ENCODE assay signal across 23 cellular contexts in genomic region chr20:14561733-14562132, GRCh38.
DNase-seq lines count a peak whose midpoint lies in the region; ATAC-seq and TF ChIP-seq lines count a peak whose summit lies in the region.
"Had no signal": no experiment of that assay in that cellular context is flagged by ENCODE, and none has a peak within 500 bp of the region (broad histone marks: within the 10 kb centered on the region; RNA-seq: fewer than 3 reads in every experiment).

No MANE protein-coding gene starts in this region.

- no peaks in the 10 kb centered on the region for H3K27me3 ChIP-seq in RWPE2 (ENCODE audit: insufficient read depth, poor library complexity, severe bottlenecking)
- H3K27me3 ChIP-seq: brain microvascular endothelial cell, tibial nerve had no signal

- no peak overlapping the region for H3K4me3 Mint-ChIP-seq in effector memory CD8-positive, alpha-beta T cell
- H3K4me3 Mint-ChIP-seq: activated naive CD8-positive, alpha-beta T cell treated with anti-CD3 and anti-CD28 coated beads for 36 hours; CD8-positive, alpha-beta memory T cell had no signal

- H3K36me3 ChIP-seq in RWPE2 (ENCODE audit: low read depth): no peaks in the 10 kb centered on the region
- H3K36me3 ChIP-seq: brain microvascular endothelial cell, tibial nerve had no signal

- peak; percentile 5 for DNase-seq in DMS53 (lab: John Stamatoyannopoulos, UW)
- no peak for DNase-seq in DMS53 treated with DMSO at 0.1 percent for 48 hours (lab: John Stamatoyannopoulos, UW; ENCODE audit: unreplicated experiment)
- DNase-seq in RWPE2 (ENCODE audit: low spot score): no peak
- peak; percentile 24 for DNase-seq in fibroblast of the conjunctiva (ENCODE audit: low read depth)
- peak; percentile 19 for DNase-seq in stromal cell of bone marrow (ENCODE audit: low read depth)
- DNase-seq in effector memory CD8-positive, alpha-beta T cell: no peak
- DNase-seq in islet precursor cell: no peak
- DNase-seq: 8988T; activated naive CD8-positive, alpha-beta T cell treated with anti-CD3 and anti-CD28 coated beads for 36 hours; brain microvascular endothelial cell; CD8-positive, alpha-beta memory T cell; EL; KG1; left cardiac atrium; NCI-H1105; stimulated activated naive CD4-positive, alpha-beta T cell; T1000 had no signal

- H3K27me3 Mint-ChIP-seq in effector memory CD8-positive, alpha-beta T cell: no peaks in the 10 kb centered on the region
- H3K27me3 Mint-ChIP-seq: activated naive CD8-positive, alpha-beta T cell treated with anti-CD3 and anti-CD28 coated beads for 36 hours; CD8-positive, alpha-beta memory T cell had no signal

- H3K4me3 ChIP-seq in RWPE2 (ENCODE audit: severe bottlenecking): no peak overlapping the region
- H3K4me3 ChIP-seq: tibial nerve had no signal

- H3K4me1 Mint-ChIP-seq in effector memory CD8-positive, alpha-beta T cell (ENCODE audit: low read depth in 2 of 2): no peaks in the 10 kb centered on the region
- H3K4me1 Mint-ChIP-seq: activated naive CD8-positive, alpha-beta T cell treated with anti-CD3 and anti-CD28 coated beads for 36 hours; CD8-positive, alpha-beta memory T cell had no signal

- no peak for ATAC-seq in RWPE2 (ENCODE audit: low read depth)
- ATAC-seq in effector memory CD8-positive, alpha-beta T cell (replicated peaks): no peak
- no peak for ATAC-seq in GM19463 (IDR thresholded peaks at IDR 0.05; ENCODE audit: unreplicated experiment)
- ATAC-seq: activated CD4-positive, CD25-positive, alpha-beta regulatory T cell treated with anti-CD3 and anti-CD28 coated beads, Interleukin-2, amount 50 U/mL, for 24 hours; esophagus mucosa; HCT116; left cardiac atrium; SK-N-SH treated with all-trans-retinoic acid at 6 μM for 48 hours had no signal

- H3K27ac ChIP-seq in RWPE2 (ENCODE audit: poor library complexity, severe bottlenecking): no peak overlapping the region
- H3K27ac ChIP-seq: brain microvascular endothelial cell, tibial nerve had no signal

- peak; percentile 18 for TF ChIP-seq CTCF in RWPE2 (IDR thresholded peaks at IDR 0.05; ENCODE audit: poor library complexity, severe bottlenecking)

- no peaks in the 10 kb centered on the region for H3K4me1 ChIP-seq in RWPE2 (ENCODE audit: insufficient read depth, poor library complexity, severe bottlenecking)
- H3K4me1 ChIP-seq: tibial nerve had no signal

- peaks cover 5 to 7% of the 10 kb centered on the region in 2 donors for H3K9me3 Mint-ChIP-seq in effector memory CD8-positive, alpha-beta T cell

- H3K36me3 Mint-ChIP-seq in effector memory CD8-positive, alpha-beta T cell (ENCODE audit: insufficient read depth): no peaks in the 10 kb centered on the region
- H3K36me3 Mint-ChIP-seq: activated naive CD8-positive, alpha-beta T cell treated with anti-CD3 and anti-CD28 coated beads for 36 hours; CD8-positive, alpha-beta memory T cell had no signal

- no peaks in the 10 kb centered on the region for H3K9me3 ChIP-seq in RWPE2 (ENCODE audit: severe bottlenecking)

- H3K27ac Mint-ChIP-seq in effector memory CD8-positive, alpha-beta T cell: no peak overlapping the region
- H3K27ac Mint-ChIP-seq: activated naive CD8-positive, alpha-beta T cell treated with anti-CD3 and anti-CD28 coated beads for 36 hours; CD8-positive, alpha-beta memory T cell had no signal

Comparison
In these comparisons a context has a peak if more than half of its experiments do, and no peak if none do; other contexts are left out.
1. DNase-seq: peak in DMS53 (single experiment), fibroblast of the conjunctiva (single experiment) and stromal cell of bone marrow (single experiment); none in DMS53 treated with DMSO at 0.1 percent for 48 hours (single experiment), RWPE2 (single experiment), effector memory CD8-positive, alpha-beta T cell (0 of 3) and islet precursor cell (single experiment).